ENCODE assay signal across 20 cellular contexts in genomic region chr5:166497705-166498104, GRCh38.
DNase-seq lines count a peak whose midpoint lies in the region; TF ChIP-seq lines count a peak whose summit lies in the region.
"Had no signal": no experiment of that assay in that cellular context is flagged by ENCODE, and none has a peak within 500 bp of the region (broad histone marks: within the 10 kb centered on the region; RNA-seq: fewer than 3 reads in every experiment).

No MANE protein-coding gene starts in this region.

- no peak overlapping the region for H3K4me3 Mint-ChIP-seq in mesothelial cell of epicardium
- H3K4me3 Mint-ChIP-seq: CD4-positive, CD25-positive, alpha-beta regulatory T cell; HFFc6 had no signal

- no peaks in the 10 kb centered on the region for H3K9me3 Mint-ChIP-seq in mesothelial cell of epicardium

- H3K27me3 ChIP-seq in kidney epithelial cell (ENCODE audit: control insufficient read depth, insufficient read depth, low read length): no peaks in the 10 kb centered on the region
- no peaks in the 10 kb centered on the region; the same call in 1 of the 2 replicates for H3K27me3 ChIP-seq in MG63
- H3K27me3 ChIP-seq: BE2C had no signal

- intact Hi-C loops in cardiac septum (cut with DNase I): no loop called here

- no peaks in the 10 kb centered on the region for H3K36me3 ChIP-seq in kidney epithelial cell (ENCODE audit: control insufficient read depth, insufficient read depth, low read length)
- H3K36me3 ChIP-seq in MG63: no peaks in the 10 kb centered on the region
- H3K36me3 ChIP-seq: BE2C had no signal

- no peaks in the 10 kb centered on the region for H3K36me3 Mint-ChIP-seq in mesothelial cell of epicardium
- H3K36me3 Mint-ChIP-seq: CD4-positive, CD25-positive, alpha-beta regulatory T cell; CD8-positive, alpha-beta memory T cell had no signal

- H3K9me3 ChIP-seq in MG63: no peaks in the 10 kb centered on the region
- H3K9me3 ChIP-seq: BE2C had no signal

- peak overlapping the region; percentile 47 for H3K27ac Mint-ChIP-seq in mesothelial cell of epicardium
- H3K27ac Mint-ChIP-seq: CD4-positive, CD25-positive, alpha-beta regulatory T cell; CD8-positive, alpha-beta memory T cell; HFFc6 had no signal

- TF ChIP-seq CTCF in kidney epithelial cell (IDR thresholded peaks at IDR 0.05; ENCODE audit: insufficient read depth, low read length, poor library complexity, severe bottlenecking) (no peak), mesothelial cell of epicardium (IDR thresholded peaks at IDR 0.05; ENCODE audit: unreplicated experiment) (no peak)

- DNase-seq in amniotic epithelial cell (ENCODE audit: low read depth) (peak; percentile 25), kidney epithelial cell (ENCODE audit: low read depth) (peak; percentile 39), mesothelial cell of epicardium (ENCODE audit: low spot score in 2 of 2, unreplicated experiment in 2 of 2) (no peak), amygdala (lab: John Stamatoyannopoulos, UW) (no peak), cardiac septum (ENCODE audit: low spot score) (no peak), NCI-H345 (lab: John Stamatoyannopoulos, UW) (no peak), MG63 (no peak)
- DNase-seq: ACHN; BE2C; C1 segment of cervical spinal cord; CD4-positive, CD25-positive, alpha-beta regulatory T cell; CD8-positive, alpha-beta memory T cell; COR-L47; DMS 273 treated with DMSO at 0.1 percent for 48 hours; DMS53; DND-41; EL; GM23248; H7; HFFc6 had no signal

- H3K4me1 Mint-ChIP-seq in mesothelial cell of epicardium: peaks cover 24% of the 10 kb centered on the region
- H3K4me1 Mint-ChIP-seq: CD4-positive, CD25-positive, alpha-beta regulatory T cell; CD8-positive, alpha-beta memory T cell had no signal

- no peaks in the 10 kb centered on the region for H3K27me3 Mint-ChIP-seq in mesothelial cell of epicardium (ENCODE audit: low read depth)
- H3K27me3 Mint-ChIP-seq: CD4-positive, CD25-positive, alpha-beta regulatory T cell; CD8-positive, alpha-beta memory T cell had no signal

- H3K4me3 ChIP-seq in kidney epithelial cell (ENCODE audit: low read depth, low read length): no peak overlapping the region
- no peak overlapping the region for H3K4me3 ChIP-seq in MG63
- H3K4me3 ChIP-seq: GM23248 had no signal

Comparison
In these comparisons a context has a peak if more than half of its experiments do, and no peak if none do; other contexts are left out.
1. DNase-seq: peak in amniotic epithelial cell (single experiment) and kidney epithelial cell (single experiment); none in mesothelial cell of epicardium (0 of 2), amygdala (0 of 56), cardiac septum (single experiment), NCI-H345 (single experiment) and MG63 (single experiment).